Comparison of ENCODE assay signal across 9 cellular contexts in genomic region chr12:569091-569676, GRCh38.
DNase-seq lines count a peak whose midpoint lies in the region; ATAC-seq and TF ChIP-seq lines count a peak whose summit lies in the region.
"Had no signal": no experiment of that assay in that cellular context is flagged by ENCODE, and none has a peak within 500 bp of the region (broad histone marks: within the 10 kb centered on the region; RNA-seq: fewer than 3 reads in every experiment).

No MANE protein-coding gene starts in this region.

- no peak for ATAC-seq in PC-3

- no peaks in the 10 kb centered on the region for H4K20me1 ChIP-seq in GM23248 (ENCODE audit: insufficient read depth)
- H4K20me1 ChIP-seq in PC-3 (ENCODE audit: low read length), result no peaks in the 10 kb centered on the region

- no TSS peak for BruUV-seq in PC-3 (replicated peaks; lab: Mats Ljungman, UMichigan)

- CTCF ChIA-PET in PC-3 (lab: Charles Lee), result no interaction called here

- H3K36me3 ChIP-seq in GM23248 (ENCODE audit: low read depth), result no peaks in the 10 kb centered on the region
- no peaks in the 10 kb centered on the region for H3K36me3 ChIP-seq in PC-3 (ENCODE audit: low read depth, low read length)
- H3K36me3 ChIP-seq in parathyroid adenoma (ENCODE audit: control insufficient read depth, insufficient read depth, low read length), result no peaks in the 10 kb centered on the region

- WGBS in GM23248 (ENCODE audit: low coverage in 1 of 2, low lambda C conversion rate in 2 of 2, missing lambda C conversion rate in 2 of 2), 2 experiments, result 71 to 73% methylated on average over 6 of the region's 6 CpGs

- POLR2A ChIA-PET in PC-3 (lab: Charles Lee; ENCODE audit: unreplicated experiment), result no interaction called here

- H3K27ac ChIP-seq in GM23248, result no peak overlapping the region
- H3K27ac ChIP-seq in PC-3 (ENCODE audit: low read length), result no peak overlapping the region
- H3K27ac ChIP-seq in epithelial cell of prostate, result peak overlapping the region; percentile 97
- H3K27ac ChIP-seq in parathyroid adenoma, result no peak overlapping the region

- H3K9me2 ChIP-seq in GM23248 (ENCODE audit: insufficient read depth), result no peaks in the 10 kb centered on the region
- H3K9me2 ChIP-seq in PC-3 (replicated peaks; ENCODE audit: low read length), result no peaks in the 10 kb centered on the region

- peak overlapping the region; percentile 92 for H2AFZ ChIP-seq in GM23248
- peak overlapping the region; percentile 98 for H2AFZ ChIP-seq in PC-3 (ENCODE audit: low read length)
- H2AFZ ChIP-seq in parathyroid adenoma, result peak overlapping the region; percentile 96

- intact Hi-C loops in PC-3 (cut with micrococcal nuclease), result no loop called here

- TF ChIP-seq CTCF in PC-3 (conservative IDR thresholded peaks at IDR 0.05; ENCODE audit: low read depth, low read length) (no peak), parathyroid adenoma (IDR thresholded peaks at IDR 0.05) (no peak), GM20000 (IDR thresholded peaks at IDR 0.05; ENCODE audit: extremely low read depth, missing control alignments) (no peak)

- H3K9me3 ChIP-seq in GM23248 (ENCODE audit: low read depth) (no peaks in the 10 kb centered on the region), PC-3 (ENCODE audit: low read length) (no peaks in the 10 kb centered on the region), parathyroid adenoma (ENCODE audit: control insufficient read depth, low read length) (no peaks in the 10 kb centered on the region)

- in situ Hi-C loops in GM23248 (cut with MboI), result no loop called here

- H3K9ac ChIP-seq in GM23248 (peak overlapping the region; percentile 80; the same call in 1 of the 2 replicates), PC-3 (ENCODE audit: low read length) (peak overlapping the region; percentile 83; the same call in 1 of the 2 replicates), parathyroid adenoma (no peak overlapping the region)

- H3F3A ChIP-seq in GM23248 (ENCODE audit: insufficient read depth), result peaks cover 19% of the 10 kb centered on the region
- H3F3A ChIP-seq in PC-3 (ENCODE audit: low read length, unreplicated experiment), result peaks cover 4% of the 10 kb centered on the region

- peak overlapping the region; percentile 82 for H3K4me3 ChIP-seq in GM23248
- H3K4me3 ChIP-seq in PC-3 (ENCODE audit: low read length), result peak overlapping the region; percentile 87; the same call in 1 of the 2 replicates
- no peak overlapping the region for H3K4me3 ChIP-seq in parathyroid adenoma (ENCODE audit: low read depth, low read length)

- H3K27me3 ChIP-seq in GM23248 (replicated peaks; ENCODE audit: insufficient read depth), result no peaks in the 10 kb centered on the region
- H3K27me3 ChIP-seq in PC-3 (ENCODE audit: low read length), result no peaks in the 10 kb centered on the region
- H3K27me3 ChIP-seq in parathyroid adenoma (ENCODE audit: control insufficient read depth, insufficient read depth, low read length), result no peaks in the 10 kb centered on the region

- H3K4me1 ChIP-seq in GM23248 (ENCODE audit: insufficient read depth) (peaks cover 15% of the 10 kb centered on the region), PC-3 (ENCODE audit: insufficient read depth, low read length) (peaks cover 24% of the 10 kb centered on the region), parathyroid adenoma (peaks cover 4% of the 10 kb centered on the region)

- no peak for DNase-seq in GM23248
- DNase-seq in PC-3, result no peak
- DNase-seq in epithelial cell of prostate (ENCODE audit: low read depth, low spot score), result no peak
- DNase-seq in GM20000 (ENCODE audit: low spot score), result no peak
- DNase-seq in SK-N-DZ (ENCODE audit: low spot score), result no peak
- no peak for DNase-seq in putamen (ENCODE audit: low spot score)
- DNase-seq in globus pallidus (ENCODE audit: low spot score), result no peak
- DNase-seq: NCI-H2029 treated with DMSO at 0.1 percent for 48 hours had no signal

- peak overlapping the region; percentile 89 for H3K4me2 ChIP-seq in GM23248 (ENCODE audit: unreplicated experiment)
- H3K4me2 ChIP-seq in PC-3 (ENCODE audit: low read length), result peak overlapping the region; percentile 95
- H3K4me2 ChIP-seq in parathyroid adenoma (ENCODE audit: low read length), result peak overlapping the region; percentile 63

- H3K79me2 ChIP-seq in GM23248 (ENCODE audit: insufficient read depth) (no peaks in the 10 kb centered on the region), PC-3 (ENCODE audit: low read length) (no peaks in the 10 kb centered on the region), parathyroid adenoma (no peaks in the 10 kb centered on the region)
